In the genomic region with DNA sequence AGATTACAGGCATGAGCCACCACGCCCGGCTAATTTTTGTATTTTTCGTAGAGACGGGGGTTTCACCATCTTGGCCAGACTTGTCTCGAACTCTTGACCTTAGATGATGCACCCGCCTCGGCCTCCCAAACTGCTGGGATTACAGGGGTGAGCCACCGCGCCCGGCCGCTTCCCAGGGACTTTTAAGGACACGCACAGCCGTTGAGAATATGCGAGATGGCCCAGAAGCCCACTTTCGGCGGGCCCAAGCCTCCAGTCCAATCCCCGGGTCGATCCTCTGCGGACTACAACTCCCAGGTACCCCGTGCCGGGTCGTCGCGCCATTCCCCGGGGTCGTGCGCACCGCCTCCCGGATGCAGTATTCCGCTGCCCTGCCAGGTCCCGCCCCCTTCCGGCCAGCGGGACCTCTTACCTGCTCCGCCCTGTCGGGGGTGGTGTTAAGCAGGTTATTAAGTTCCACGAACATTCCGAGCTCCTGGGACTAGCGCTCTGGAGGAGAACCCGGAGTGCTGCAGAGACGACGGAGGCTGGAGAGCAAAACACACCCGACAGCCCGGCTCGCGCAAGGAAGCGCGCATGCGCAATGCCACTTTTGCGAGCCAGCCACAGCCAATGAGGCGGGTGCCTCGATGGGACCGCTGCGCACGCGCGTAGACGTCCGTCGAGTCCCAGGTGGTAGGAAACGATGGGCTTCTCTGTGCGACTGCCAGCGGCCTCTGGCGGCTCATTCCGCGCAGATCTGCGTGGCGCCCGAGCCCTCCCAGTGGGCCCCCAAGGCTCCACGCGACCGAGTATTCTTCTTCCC, we compare ENCODE assay signal across 1 cellular context.
A peak's percentile ranks its signal among the peaks of the same experiment; 100 is the strongest.
TF ChIP-seq lines count a peak whose summit lies in the region.

A gene with protein sequence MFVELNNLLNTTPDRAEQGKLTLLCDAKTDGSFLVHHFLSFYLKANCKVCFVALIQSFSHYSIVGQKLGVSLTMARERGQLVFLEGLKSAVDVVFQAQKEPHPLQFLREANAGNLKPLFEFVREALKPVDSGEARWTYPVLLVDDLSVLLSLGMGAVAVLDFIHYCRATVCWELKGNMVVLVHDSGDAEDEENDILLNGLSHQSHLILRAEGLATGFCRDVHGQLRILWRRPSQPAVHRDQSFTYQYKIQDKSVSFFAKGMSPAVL (minus strand): TSS at position 588 of the 805 bp plus-strand sequence. CDS start 122 bp downstream, at position 466.

TF ChIP-seq in liver, 16 proteins besides CTCF, POLR2A, EP300 and RAD21 (continued from another document):
- TF ChIP-seq, protein P1, sequence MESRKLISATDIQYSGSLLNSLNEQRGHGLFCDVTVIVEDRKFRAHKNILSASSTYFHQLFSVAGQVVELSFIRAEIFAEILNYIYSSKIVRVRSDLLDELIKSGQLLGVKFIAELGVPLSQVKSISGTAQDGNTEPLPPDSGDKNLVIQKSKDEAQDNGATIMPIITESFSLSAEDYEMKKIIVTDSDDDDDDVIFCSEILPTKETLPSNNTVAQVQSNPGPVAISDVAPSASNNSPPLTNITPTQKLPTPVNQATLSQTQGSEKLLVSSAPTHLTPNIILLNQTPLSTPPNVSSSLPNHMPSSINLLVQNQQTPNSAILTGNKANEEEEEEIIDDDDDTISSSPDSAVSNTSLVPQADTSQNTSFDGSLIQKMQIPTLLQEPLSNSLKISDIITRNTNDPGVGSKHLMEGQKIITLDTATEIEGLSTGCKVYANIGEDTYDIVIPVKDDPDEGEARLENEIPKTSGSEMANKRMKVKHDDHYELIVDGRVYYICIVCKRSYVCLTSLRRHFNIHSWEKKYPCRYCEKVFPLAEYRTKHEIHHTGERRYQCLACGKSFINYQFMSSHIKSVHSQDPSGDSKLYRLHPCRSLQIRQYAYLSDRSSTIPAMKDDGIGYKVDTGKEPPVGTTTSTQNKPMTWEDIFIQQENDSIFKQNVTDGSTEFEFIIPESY (IDR thresholded peaks at IDR 0.05), result peak; percentile 61
- TF ChIP-seq YY1 (IDR thresholded peaks at IDR 0.05) (peak; percentile 95), NR2F2 (IDR thresholded peaks at IDR 0.05) (no peak), SP1 (IDR thresholded peaks at IDR 0.05) (peak; percentile 69)
